ENCODE assay signal across 19 cellular contexts in the genomic region with DNA sequence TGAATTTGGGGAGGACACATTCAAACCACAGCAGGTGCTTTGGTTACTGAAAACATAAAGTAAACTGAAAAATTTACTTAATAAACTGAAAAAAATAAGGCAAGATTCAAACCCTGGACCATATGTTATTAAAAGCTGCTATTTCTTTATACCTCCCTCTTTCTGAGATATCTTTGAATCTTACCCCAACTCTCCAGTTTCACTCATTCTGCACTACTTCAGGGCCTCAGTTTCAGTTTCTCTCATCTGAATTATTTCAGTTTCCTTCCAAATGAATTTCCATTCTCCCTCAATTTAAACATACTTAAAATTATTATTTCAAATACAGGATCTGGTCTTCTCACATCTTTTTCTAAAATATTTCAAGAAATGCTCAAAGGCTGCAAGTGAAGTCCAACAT.
"Had no signal": no experiment of that assay in that cellular context is flagged by ENCODE, and none has a peak within 500 bp of the region (broad histone marks: within the 10 kb centered on the region; RNA-seq: fewer than 3 reads in every experiment).

No MANE protein-coding gene starts in this region.

- H3K4me3 Mint-ChIP-seq: activated CD4-positive, alpha-beta T cell treated with anti-CD3 and anti-CD28 coated beads for 36 hours; nephron progenitor cell; stimulated activated memory B cell treated with anti-CD40 and anti-IgM and Interleukin-4, amounts not matched to agents 10 μg/mL and 1 μg/mL and 100 μg/mL, for 72 hours; WTC11 had no signal

- DNase-seq: activated CD4-positive, alpha-beta T cell treated with anti-CD3 and anti-CD28 coated beads for 36 hours; activated CD4-positive, alpha-beta T cell treated with anti-CD3 and anti-CD28 coated beads, Interleukin-2, amount 50 U/mL, for 48 hours; activated gamma-delta T cell treated with Interleukin-2 at 50 U/mL for 16 hours; adrenal gland; effector memory CD8-positive, alpha-beta T cell; esophagus squamous epithelium; heart right ventricle; left lung; mammary epithelial cell; midbrain; nephron progenitor cell; nucleus accumbens; posterior cingulate gyrus; spleen; stimulated activated CD4-positive, alpha-beta T cell treated with anti-CD3 and anti-CD28 coated beads, Interleukin-4, amount 100 ng/mL, for 4 hours; SW 1271; upper lobe of right lung had no signal

- H3K27ac ChIP-seq: adrenal gland, esophagus squamous epithelium, heart right ventricle, left lung, spleen, upper lobe of right lung had no signal

- ATAC-seq: activated CD4-positive, alpha-beta T cell treated with anti-CD3 and anti-CD28 coated beads for 36 hours; effector memory CD8-positive, alpha-beta T cell; heart right ventricle; left lung; stimulated activated memory B cell treated with anti-CD40 and anti-IgM and Interleukin-4, amounts not matched to agents 10 μg/mL and 1 μg/mL and 100 μg/mL, for 72 hours; upper lobe of right lung; WTC11 had no signal

- H3K36me3 ChIP-seq: adrenal gland, esophagus squamous epithelium, heart right ventricle, left lung, spleen, upper lobe of right lung had no signal

- H3K27ac Mint-ChIP-seq: effector memory CD8-positive, alpha-beta T cell; nephron progenitor cell; stimulated activated memory B cell treated with anti-CD40 and anti-IgM and Interleukin-4, amounts not matched to agents 10 μg/mL and 1 μg/mL and 100 μg/mL, for 72 hours; WTC11 had no signal

- H3K36me3 Mint-ChIP-seq: stimulated activated memory B cell treated with anti-CD40 and anti-IgM and Interleukin-4, amounts not matched to agents 10 μg/mL and 1 μg/mL and 100 μg/mL, for 72 hours; WTC11 had no signal

- H3K9me3 ChIP-seq: adrenal gland, esophagus squamous epithelium, heart right ventricle, left lung, spleen, upper lobe of right lung had no signal

- H3K9me3 Mint-ChIP-seq: effector memory CD8-positive, alpha-beta T cell; stimulated activated memory B cell treated with anti-CD40 and anti-IgM and Interleukin-4, amounts not matched to agents 10 μg/mL and 1 μg/mL and 100 μg/mL, for 72 hours had no signal

- H3K4me3 ChIP-seq: adrenal gland, esophagus squamous epithelium, heart right ventricle, left lung, spleen, upper lobe of right lung had no signal

- H3K27me3 ChIP-seq: adrenal gland, esophagus squamous epithelium, heart right ventricle, left lung, spleen, upper lobe of right lung had no signal
